Comparison of ENCODE assay signal across 22 cellular contexts in genomic region chr2:38421274-38422056, GRCh38.
"Had no signal": no experiment of that assay in that cellular context is flagged by ENCODE, and none has a peak within 500 bp of the region (broad histone marks: within the 10 kb centered on the region; RNA-seq: fewer than 3 reads in every experiment).

No MANE protein-coding gene starts in this region.

- H3K27ac Mint-ChIP-seq: activated B cell treated with CpG ODN at 0.5 μM for 24 hours; activated naive CD8-positive, alpha-beta T cell treated with anti-CD3 and anti-CD28 coated beads for 36 hours; natural killer cell; progenitor cell of endocrine pancreas; stimulated activated effector memory CD8-positive, alpha-beta T cell treated with anti-CD3 and anti-CD28 coated beads, Interleukin-12 subunit alpha, Interleukin-12 subunit beta, amount 100 ng/mL, for 72 hours; stimulated activated naive CD8-positive, alpha-beta T cell treated with anti-CD3 and anti-CD28 coated beads, Interleukin-15, amount 100 ng/mL, for 72 hours; T-helper 1 cell treated with Interleukin-12 subunit alpha and Interleukin-12 subunit beta and Interleukin-4 antibody, amounts not matched to agents 30 μg/mL and 1 μg/mL, for 36 hours had no signal

- H3K4me1 Mint-ChIP-seq: activated B cell treated with CpG ODN at 0.5 μM for 24 hours; activated naive CD8-positive, alpha-beta T cell treated with anti-CD3 and anti-CD28 coated beads for 36 hours; natural killer cell; stimulated activated effector memory CD8-positive, alpha-beta T cell treated with anti-CD3 and anti-CD28 coated beads, Interleukin-12 subunit alpha, Interleukin-12 subunit beta, amount 100 ng/mL, for 72 hours; stimulated activated naive CD8-positive, alpha-beta T cell treated with anti-CD3 and anti-CD28 coated beads, Interleukin-15, amount 100 ng/mL, for 72 hours had no signal

- H3K9me3 Mint-ChIP-seq: activated B cell treated with CpG ODN at 0.5 μM for 24 hours; natural killer cell; stimulated activated effector memory CD8-positive, alpha-beta T cell treated with anti-CD3 and anti-CD28 coated beads, Interleukin-12 subunit alpha, Interleukin-12 subunit beta, amount 100 ng/mL, for 72 hours had no signal

- H3K4me3 ChIP-seq: coronary artery, esophagus squamous epithelium, gastroesophageal sphincter, heart left ventricle, left lung, tibial nerve had no signal

- H3K4me3 Mint-ChIP-seq: activated B cell treated with CpG ODN at 0.5 μM for 24 hours; activated naive CD8-positive, alpha-beta T cell treated with anti-CD3 and anti-CD28 coated beads for 36 hours; natural killer cell; stimulated activated effector memory CD8-positive, alpha-beta T cell treated with anti-CD3 and anti-CD28 coated beads, Interleukin-12 subunit alpha, Interleukin-12 subunit beta, amount 100 ng/mL, for 72 hours; stimulated activated naive CD8-positive, alpha-beta T cell treated with anti-CD3 and anti-CD28 coated beads, Interleukin-15, amount 100 ng/mL, for 72 hours; T-helper 1 cell treated with Interleukin-12 subunit alpha and Interleukin-12 subunit beta and Interleukin-4 antibody, amounts not matched to agents 30 μg/mL and 1 μg/mL, for 36 hours had no signal

- H3K27me3 ChIP-seq: esophagus squamous epithelium, gastroesophageal sphincter, heart left ventricle, left lung, tibial nerve had no signal

- H3K27me3 Mint-ChIP-seq: activated naive CD8-positive, alpha-beta T cell treated with anti-CD3 and anti-CD28 coated beads for 36 hours had no signal

- H3K4me1 ChIP-seq: left lung had no signal

- DNase-seq: activated B cell treated with CpG ODN at 0.5 μM for 24 hours; activated CD4-positive, alpha-beta T cell treated with anti-CD3 and anti-CD28 coated beads for 4 hours; activated CD4-positive, alpha-beta T cell treated with anti-CD3 and anti-CD28 coated beads, Interleukin-2, amount 50 U/mL, for 48 hours; activated naive CD4-positive, alpha-beta T cell treated with Interleukin-2 at 50 U/mL for 16 hours; activated naive CD8-positive, alpha-beta T cell treated with anti-CD3 and anti-CD28 coated beads for 36 hours; activated T-cell treated with anti-CD3 and anti-CD28 coated beads, Interleukin-2, amount 50 U/mL, for 48 hours; amniotic stem cell; cerebellar nuclear complex; esophagus squamous epithelium; heart left ventricle; islet precursor cell; left lung; natural killer cell; stimulated activated CD4-positive, alpha-beta T cell treated with anti-CD3 and anti-CD28 coated beads, Interleukin-12 subunit alpha, Interleukin-12 subunit beta, amount 100 ng/mL, for 4 hours; stimulated activated naive CD8-positive, alpha-beta T cell treated with anti-CD3 and anti-CD28 coated beads, Interleukin-15, amount 100 ng/mL, for 72 hours; T1000 had no signal

- H3K36me3 Mint-ChIP-seq: activated naive CD8-positive, alpha-beta T cell treated with anti-CD3 and anti-CD28 coated beads for 36 hours; natural killer cell; stimulated activated effector memory CD8-positive, alpha-beta T cell treated with anti-CD3 and anti-CD28 coated beads, Interleukin-12 subunit alpha, Interleukin-12 subunit beta, amount 100 ng/mL, for 72 hours had no signal

- H3K9me3 ChIP-seq: esophagus squamous epithelium, gastroesophageal sphincter, heart left ventricle, left lung, tibial nerve had no signal

- H3K27ac ChIP-seq: coronary artery, esophagus squamous epithelium, gastroesophageal sphincter, heart left ventricle, left lung, tibial nerve had no signal

- H3K36me3 ChIP-seq: esophagus squamous epithelium, gastroesophageal sphincter, heart left ventricle, left lung, tibial nerve had no signal

- ATAC-seq: gastroesophageal sphincter; heart left ventricle; left lung; natural killer cell; stimulated activated effector memory CD8-positive, alpha-beta T cell treated with anti-CD3 and anti-CD28 coated beads, Interleukin-12 subunit alpha, Interleukin-12 subunit beta, amount 100 ng/mL, for 72 hours; stimulated activated naive CD8-positive, alpha-beta T cell treated with anti-CD3 and anti-CD28 coated beads, Interleukin-15, amount 100 ng/mL, for 72 hours had no signal
